22 cellular contexts compared by ENCODE assay signal in the genomic region with DNA sequence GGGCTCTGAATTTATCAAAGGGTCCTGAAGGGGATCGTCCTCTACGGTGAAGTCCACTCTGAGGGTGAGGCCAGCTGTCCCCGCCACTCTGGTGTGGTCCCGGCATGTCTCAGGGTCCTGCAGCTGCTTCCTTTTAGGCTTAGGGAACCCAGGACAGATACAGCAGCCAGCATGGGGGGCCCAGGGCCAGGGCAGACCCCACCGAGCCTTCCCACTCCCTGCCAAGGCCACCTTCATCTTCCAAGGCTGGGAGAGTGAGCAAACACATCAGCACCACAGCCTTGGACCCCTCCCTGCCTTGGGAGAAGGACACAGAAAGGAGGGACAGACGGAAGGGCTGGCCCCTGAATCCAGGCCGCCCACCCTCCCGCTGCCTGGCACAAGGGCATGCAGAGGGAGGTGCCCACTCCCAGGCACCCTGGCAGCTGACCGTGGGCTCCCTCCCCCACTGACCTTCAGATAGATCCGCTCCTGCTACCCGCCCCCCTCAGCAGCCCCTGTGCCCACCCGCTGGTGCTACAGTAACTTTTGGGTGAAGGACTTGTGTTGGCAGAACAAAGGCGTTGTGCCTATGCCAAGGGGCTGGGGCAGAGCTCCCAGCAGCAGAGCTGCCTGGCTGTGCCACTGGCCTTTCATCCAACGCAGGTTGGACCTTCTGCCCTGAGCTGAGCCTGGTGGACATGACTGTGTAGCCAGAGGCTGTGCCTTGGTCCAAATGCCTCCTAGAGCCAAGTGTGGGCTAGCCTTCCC. TPM values are rescaled to one million over a fixed set of nuclear protein-coding genes. Genes with fewer than 3 reads are reported as not detected.
DNase-seq lines count a peak whose midpoint lies in the region; ATAC-seq, FAIRE-seq and TF ChIP-seq lines count a peak whose summit lies in the region.
"Had no signal": no experiment of that assay in that cellular context is flagged by ENCODE, and none has a peak within 500 bp of the region (broad histone marks: within the 10 kb centered on the region; RNA-seq: fewer than 3 reads in every experiment).

No MANE protein-coding gene starts in this region.

- no peak for TF ChIP-seq RAD21 in HepG2 (CRISPR knock-in tag; IDR thresholded peaks at IDR 0.05)

- peak overlapping the region; percentile 91 for H3K27ac ChIP-seq in SJCRH30
- no peak overlapping the region for H3K27ac ChIP-seq in HepG2 (ENCODE audit: extremely low read length, insufficient read depth, low read length)
- no peak overlapping the region for H3K27ac ChIP-seq in spleen
- H3K27ac ChIP-seq: vagina had no signal

- TF ChIP-seq POLR2A in HepG2 (IDR thresholded peaks at IDR 0.05; ENCODE audit: insufficient read depth in 1 of 2, low read depth in 2 of 2, low read length in 2 of 2) (no peak), spleen (IDR thresholded peaks at IDR 0.05) (no peak)

- no peaks in the 10 kb centered on the region for H3K79me2 ChIP-seq in HepG2 (ENCODE audit: insufficient read depth, low read length)

- no peaks in the 10 kb centered on the region for H3K27me3 ChIP-seq in SJCRH30
- peaks cover 13 to 84% of the 10 kb centered on the region in 2 experiments for H3K27me3 ChIP-seq in HepG2 (ENCODE audit: control insufficient read depth in 1 of 2, insufficient read depth in 2 of 2, low read length in 2 of 2)
- H3K27me3 ChIP-seq in spleen (replicated peaks in 1 of 7) = peaks cover 0 to 51% (median 28%) of the 10 kb centered on the region in 7 donors

- DNase-seq in activated CD8-positive, alpha-beta memory T cell treated with anti-CD3 and anti-CD28 coated beads, Interleukin-2, amount 50 U/mL, for 48 hours = peak; percentile 40
- no peak for DNase-seq in activated CD8-positive, alpha-beta memory T cell treated with anti-CD3 and anti-CD28 coated beads, Interleukin-2, amount 50 U/mL, for 4 hours
- peak; percentile 92 for DNase-seq in SJCRH30
- no peak for DNase-seq in HepG2 (ENCODE audit: low spot score)
- peak; percentile 66 for DNase-seq in spleen
- DNase-seq in DMS153 treated with DMSO at 0.1 percent for 48 hours (lab: John Stamatoyannopoulos, UW; ENCODE audit: unreplicated experiment) = no peak
- DNase-seq: activated B cell treated with CpG ODN at 0.5 μM for 24 hours; activated CD8-positive, alpha-beta T cell treated with anti-CD3 and anti-CD28 coated beads, Interleukin-2, amount 10 ng/mL, durations not matched to agents 7 days and 5 days; erythroblast; foreskin melanocyte; mesendoderm; NCI-H1048; NCI-H1930; NCI-H345; stimulated activated CD4-positive, alpha-beta T cell treated with anti-CD3 and anti-CD28 coated beads, Interleukin-4, amount 100 ng/mL, for 4 hours; T-helper 9 cell had no signal

- intact Hi-C loops in HepG2 (cut with micrococcal nuclease; ENCODE audit: unreplicated experiment) = no loop called here
- intact Hi-C loops in spleen (cut with DNase I; ENCODE audit: low total_unique reads) = no loop called here

- no peak for FAIRE-seq in HepG2 (lab: Jason Lieb, UNC)
- FAIRE-seq: A204.1 had no signal

- POLR2A ChIA-PET in HepG2 (lab: Yijun Ruan, JAX) = no interaction called here

- H3K4me3 ChIP-seq in SJCRH30 = no peak overlapping the region
- H3K4me3 ChIP-seq in HepG2 (replicated peaks in 1 of 3; ENCODE audit: insufficient read depth in 1 of 3, low read depth in 2 of 3, low read length in 3 of 3) = no peak overlapping the region
- H3K4me3 ChIP-seq in spleen = no peak overlapping the region
- H3K4me3 ChIP-seq: smooth muscle cell, vagina had no signal

- H3K4me1 ChIP-seq in SJCRH30 (peaks cover 38% of the 10 kb centered on the region), HepG2 (ENCODE audit: insufficient read depth, low read length) (peaks cover 29% of the 10 kb centered on the region), spleen (peaks cover 12 to 62% (median 43%) of the 10 kb centered on the region in 6 donors)

- TF ChIP-seq EP300 in HepG2 (IDR thresholded peaks at IDR 0.05; ENCODE audit: low read depth in 2 of 2, low read length in 2 of 2) (no peak), HepG2 (CRISPR knock-in tag; IDR thresholded peaks at IDR 0.05; ENCODE audit: borderline replicate concordance) (no peak)

- no peaks in the 10 kb centered on the region for H3K36me3 ChIP-seq in SJCRH30
- H3K36me3 ChIP-seq in HepG2 (replicated peaks in 1 of 2; ENCODE audit: control insufficient read depth in 1 of 2, insufficient read depth in 2 of 2, low read length in 2 of 2) = no peaks in the 10 kb centered on the region
- H3K36me3 ChIP-seq in spleen = no peaks in the 10 kb centered on the region
- H3K36me3 ChIP-seq: vagina had no signal

- in situ Hi-C loops in HepG2 (cut with HindIII; ENCODE audit: extremely low pct_ligation_motif_present, low pct_unique_long_range_greater_than_20kb) = loop anchor here (10.0 kb wide), 1 partner anchor 335 kb away; no protein-coding TSS in a partner anchor

- H4K20me1 ChIP-seq in HepG2 (ENCODE audit: insufficient read depth, low read length) = peaks cover 7% of the 10 kb centered on the region; the same call in 1 of the 2 replicates

- H3K9me3 ChIP-seq in SJCRH30 (replicated peaks) (no peaks in the 10 kb centered on the region), HepG2 (ENCODE audit: low read length) (no peaks in the 10 kb centered on the region), spleen (no peaks in the 10 kb centered on the region)
- H3K9me3 ChIP-seq: vagina had no signal

- no peak overlapping the region for H2AFZ ChIP-seq in HepG2 (ENCODE audit: low read length)

- BruUV-seq in HepG2 (replicated peaks; lab: Mats Ljungman, UMichigan) = no TSS peak

- H3K9ac ChIP-seq in HepG2 (ENCODE audit: insufficient read depth, low read depth, low read length) = no peak overlapping the region

- WGBS in HepG2 (ENCODE audit: low lambda C conversion rate) = 37% methylated on average over 7 of the region's 14 CpGs
- 73 to 78% (median 77%) methylated on average over 9 to 14 of the region's 14 CpGs for WGBS in spleen, 5 donors

- CTCF ChIA-PET in HepG2 (lab: Yijun Ruan, JAX; ENCODE audit: low intra/inter-chr PET ratio, low total read pairs) = no interaction called here

- TF ChIP-seq CTCF in HepG2 (CRISPR knock-in tag; IDR thresholded peaks at IDR 0.05) (no peak), spleen (IDR thresholded peaks at IDR 0.05 in 8 of 11, conservative IDR thresholded peaks at IDR 0.05 in 3 of 11) (no peak)

- no peak overlapping the region for H3K4me2 ChIP-seq in HepG2 (ENCODE audit: low read depth, low read length)
- H3K4me2 ChIP-seq: smooth muscle cell had no signal

- ATAC-seq in HepG2 = no peak
- no peak for ATAC-seq in HG03378 (IDR thresholded peaks at IDR 0.05; ENCODE audit: unreplicated experiment)
- no peak for ATAC-seq in GM21528 (IDR thresholded peaks at IDR 0.05; ENCODE audit: low FRiP score, unreplicated experiment)
- ATAC-seq: activated CD8-positive, alpha-beta T cell treated with anti-CD3 and anti-CD28 coated beads, Interleukin-2, amount 10 ng/mL, durations not matched to agents 7 days and 5 days had no signal

TF ChIP-seq in HepG2, 621 proteins besides CTCF, POLR2A, EP300 and RAD21:
- TF ChIP-seq IRX3 (CRISPR knock-in tag; IDR thresholded peaks at IDR 0.05; ENCODE audit: borderline replicate concordance, low read depth) = no peak
- TF ChIP-seq HNRNPL (IDR thresholded peaks at IDR 0.05; ENCODE audit: low read depth, low read length) = 0 out of 2 replicates have a peak, but pooled peaks have one; percentile 60

RNA-seq across cellular contexts. Expression of a gene that starts 7.6 kb away (rescaled TPM):
- total RNA-seq in SJCRH30 (2014; rRNA removed; shearing (Covaris generic)) = 9.7 and 11.3 TPM in 2 replicates
- 0.06 and 0.07 TPM in 2 replicates for total RNA-seq in HepG2 (2016; rRNA removed; fragmentation: Illumina TruSeq; extraction: Trizol)
- total RNA-seq in HepG2 (2016; cell fraction: cytosol; rRNA removed; fragmentation: Illumina TruSeq; extraction: Trizol; ENCODE audit: low read depth) = not detected in 2 replicates
- total RNA-seq in HepG2 (2016; cell fraction: insoluble cytoplasmic fraction; rRNA removed; fragmentation: Illumina TruSeq; extraction: Trizol) = 0.32 TPM in 1 of 2 replicates, not detected in the other
- total RNA-seq in HepG2 (2016; cell fraction: membrane; rRNA removed; fragmentation: Illumina TruSeq; extraction: Trizol) = 0.09 TPM in 1 of 2 replicates, not detected in the other
- total RNA-seq in HepG2 (2016; cell fraction: nucleus; rRNA removed; fragmentation: Illumina TruSeq; extraction: Trizol) = 0.12 and 0.13 TPM in 2 replicates
- polyA plus RNA-seq in HepG2 (2011; rRNA removed) = 0.04 and 0.05 TPM in 2 replicates
- polyA plus RNA-seq in HepG2 (2011; cell fraction: cytosol; rRNA removed) = 0.03 and 0.09 TPM in 2 replicates
- 0.50 and 0.79 TPM in 2 replicates for polyA plus RNA-seq in HepG2 (2011; cell fraction: nucleus; rRNA removed)
- not detected in 2 replicates for polyA plus RNA-seq in HepG2 (2012)
- polyA plus RNA-seq in HepG2 (2016; cell fraction: cytosol; fragmentation: Illumina TruSeq; extraction: Trizol; ENCODE audit: low read depth) = not detected in 2 replicates
- 0.05 and 0.11 TPM in 2 replicates for polyA plus RNA-seq in HepG2 (2016; cell fraction: insoluble cytoplasmic fraction; fragmentation: Illumina TruSeq; extraction: Trizol; ENCODE audit: low read depth)
- polyA plus RNA-seq in HepG2 (2016; cell fraction: membrane; fragmentation: Illumina TruSeq; extraction: Trizol; ENCODE audit: low read depth) = 0.07 TPM in 1 of 2 replicates, not detected in the other
- 0.26 and 0.88 TPM in 2 replicates for polyA plus RNA-seq in HepG2 (2016; cell fraction: nucleus; fragmentation: Illumina TruSeq; extraction: Trizol; ENCODE audit: insufficient read depth, low read depth)
- polyA minus RNA-seq in HepG2 (2011; rRNA and poly(A)+ RNA removed; ENCODE audit: low replicate concordance) = 0.34 and 5.5 TPM in 2 replicates
- 0.18 TPM in 1 of 2 replicates, not detected in the other for polyA minus RNA-seq in HepG2 (2011; cell fraction: cytosol; rRNA and poly(A)+ RNA removed)
- 0.25 and 0.26 TPM in 2 replicates for polyA minus RNA-seq in HepG2 (2011; cell fraction: nucleus; rRNA and poly(A)+ RNA removed)
- total RNA-seq in spleen = 10 to 100 TPM in 3 of 7 donors, 1 to 10 TPM in 4; 2.3 to 11.4 (median 6.7) TPM
- 1 to 10 TPM in 2 of 3 donors, under 1 TPM in 1; 0.87 to 2.1 (median 1.5) TPM for polyA plus RNA-seq in spleen
- total RNA-seq: activated B cell treated with CpG ODN at 0.5 μM for 24 hours; activated CD8-positive, alpha-beta T cell treated with anti-CD3 and anti-CD28 coated beads, Interleukin-2, amount 10 ng/mL, durations not matched to agents 7 days and 5 days; activated T-helper 2 cell treated with anti-CD3 and anti-CD28 coated beads, Interferon-gamma antibody, Interleukin-2, Interleukin-4, amounts not matched to agents 10 μg/mL and 5 μg/mL and 100 μg/mL, durations not matched to agents 14 hours and 24 hours and 36 hours had no signal

Comparison
In these comparisons a context has a peak if more than half of its experiments do, and no peak if none do; other contexts are left out.
1. DNase-seq: peak in activated CD8-positive, alpha-beta memory T cell treated with anti-CD3 and anti-CD28 coated beads, Interleukin-2, amount 50 U/mL, for 48 hours (single experiment), SJCRH30 (2 of 2) and spleen (single experiment); none in activated CD8-positive, alpha-beta memory T cell treated with anti-CD3 and anti-CD28 coated beads, Interleukin-2, amount 50 U/mL, for 4 hours (single experiment), HepG2 (single experiment) and DMS153 treated with DMSO at 0.1 percent for 48 hours (single experiment).